ENCODE assay signal across 11 cellular contexts in genomic region chrX:37542791-37543190, GRCh38. TPM values are rescaled to one million over a fixed set of nuclear protein-coding genes. Genes with fewer than 3 reads are reported as not detected.
"Had no signal": no experiment of that assay in that cellular context is flagged by ENCODE, and none has a peak within 500 bp of the region (broad histone marks: within the 10 kb centered on the region; RNA-seq: fewer than 3 reads in every experiment).

No MANE protein-coding gene starts in this region.

- ATAC-seq: GM23338, HCT116 had no signal

- H3K36me3 ChIP-seq: HAP-1 had no signal

- DNase-seq: GM23248, GOT3, H7, H9, HCEC 1CT, HFFc6 had no signal

- H3K9me3 Mint-ChIP-seq: HFFc6 had no signal

- H3K4me1 Mint-ChIP-seq: GM23338, H9 had no signal

- H3K9me3 ChIP-seq: HAP-1 had no signal

- H3K4me3 Mint-ChIP-seq: GM23338, H9, HFFc6 had no signal

- H3K4me3 ChIP-seq: GM23248, GM23338, HAP-1 had no signal

- FAIRE-seq: H1, H54 had no signal

- H3K4me1 ChIP-seq: HAP-1 had no signal

- H3K27ac Mint-ChIP-seq: GM23338, H9, HFFc6 had no signal

- H3K9ac ChIP-seq: GM23248 had no signal

- H3K27ac ChIP-seq: GM23248 had no signal

RNA-seq across cellular contexts. Expression of gene LANCL3, which starts 28.7 kb away (rescaled TPM):
- total RNA-seq: GM23248 had no signal
- polyA plus RNA-seq: GM23248 had no signal
